22 cellular contexts compared by ENCODE assay signal in the genomic region with DNA sequence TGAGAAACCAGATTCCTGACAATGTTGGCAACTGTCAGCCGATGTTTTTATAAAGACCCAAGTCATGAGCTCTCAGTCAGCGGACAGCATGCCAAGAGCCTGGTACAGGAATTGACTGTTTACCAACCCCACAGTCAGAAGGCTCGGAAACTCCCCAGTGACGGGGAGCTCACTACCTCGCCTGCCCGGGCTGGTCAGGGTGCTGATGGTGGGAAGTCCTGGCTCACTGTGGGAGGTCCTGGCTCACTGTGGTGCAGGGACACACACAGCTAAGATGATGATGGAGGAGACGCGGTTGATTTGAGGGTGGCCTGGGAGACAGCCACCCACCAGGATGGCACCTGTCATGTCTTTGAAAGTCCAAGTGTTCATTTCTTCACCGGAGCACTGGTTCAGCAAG. TPM values are rescaled to one million over a fixed set of nuclear protein-coding genes. Genes with fewer than 3 reads are reported as not detected.
"Had no signal": no experiment of that assay in that cellular context is flagged by ENCODE, and none has a peak within 500 bp of the region (broad histone marks: within the 10 kb centered on the region; RNA-seq: fewer than 3 reads in every experiment).

No MANE protein-coding gene starts in this region.

- H3K9me3 ChIP-seq: esophagus muscularis mucosa, pancreas, psoas muscle, spleen, suprapubic skin, tibial nerve had no signal

- DNase-seq: activated B cell treated with CpG ODN at 0.5 μM for 24 hours; activated CD4-positive, alpha-beta T cell treated with anti-CD3 and anti-CD28 coated beads, Interleukin-2, amount 50 U/mL, for 1 hour; activated CD8-positive, alpha-beta T cell treated with anti-CD3 and anti-CD28 coated beads for 36 hours; activated gamma-delta T cell treated with Interleukin-2 at 50 U/mL for 16 hours; activated naive CD4-positive, alpha-beta T cell treated with anti-CD3 and anti-CD28 coated beads, Interleukin-2, amount 50 U/mL, for 16 hours; activated T-cell treated with anti-CD3 and anti-CD28 coated beads, Interleukin-2, amount 50 U/mL, for 4 hours; amniotic stem cell; effector CD4-positive, alpha-beta T cell; foreskin keratinocyte; kidney glomerular epithelial cell; midbrain; naive thymus-derived CD4-positive, alpha-beta T cell; nucleus accumbens; psoas muscle; spleen; stimulated activated naive CD4-positive, alpha-beta T cell; T-cell had no signal

- ATAC-seq: activated CD8-positive, alpha-beta T cell treated with anti-CD3 and anti-CD28 coated beads for 36 hours; activated T-cell treated with anti-CD3 and anti-CD28 coated beads, Interleukin-2, amount 50 U/mL, for 4 hours; activated T-helper 17 cell treated with anti-CD3 and anti-CD28 coated beads, Interleukin-2, amount 50 U/mL, for 72 hours; foreskin keratinocyte; naive thymus-derived CD4-positive, alpha-beta T cell; psoas muscle; T-cell had no signal

- H3K4me3 ChIP-seq: esophagus muscularis mucosa, pancreas, psoas muscle, spleen, suprapubic skin, tibial nerve had no signal

- H3K36me3 ChIP-seq: pancreas had no signal

- H3K27me3 ChIP-seq: esophagus muscularis mucosa, foreskin keratinocyte, pancreas had no signal

- H3K27ac ChIP-seq: esophagus muscularis mucosa, foreskin keratinocyte, pancreas, psoas muscle, spleen, suprapubic skin, tibial nerve had no signal

- H3K4me1 ChIP-seq: foreskin keratinocyte, pancreas, psoas muscle, suprapubic skin, tibial nerve had no signal

RNA-seq across cellular contexts. Expression of gene ASS1, which starts 15.2 kb away (rescaled TPM):
- polyA plus RNA-seq: naive thymus-derived CD4-positive, alpha-beta T cell had no signal
